8 cellular contexts compared by ENCODE assay signal in genomic region chr5:180090098-180090768, GRCh38. TPM values are rescaled to one million over a fixed set of nuclear protein-coding genes. Genes with fewer than 3 reads are reported as not detected.
DNase-seq lines count a peak whose midpoint lies in the region; ATAC-seq and TF ChIP-seq lines count a peak whose summit lies in the region.

No MANE protein-coding gene starts in this region.

- peaks cover 17% of the 10 kb centered on the region for H3K27me3 Mint-ChIP-seq in CD4-positive, CD25-positive, alpha-beta regulatory T cell
- H3K27me3 Mint-ChIP-seq in activated naive CD4-positive, alpha-beta T cell treated with anti-CD3 and anti-CD28 coated beads for 36 hours (ENCODE audit: low read depth): peaks cover 3% of the 10 kb centered on the region
- peaks cover 5% of the 10 kb centered on the region for H3K27me3 Mint-ChIP-seq in glutamatergic neuron (ENCODE audit: unreplicated experiment)

- H3K4me2 ChIP-seq in osteoblast (ENCODE audit: insufficient read depth, low read length): peak overlapping the region; percentile 89

- 3% methylated on average over 33 of the region's 58 CpGs for WGBS in suprapubic skin

- H2AFZ ChIP-seq in osteoblast (ENCODE audit: low read length): peak overlapping the region; percentile 96

- no peaks in the 10 kb centered on the region for H3K36me3 Mint-ChIP-seq in CD4-positive, CD25-positive, alpha-beta regulatory T cell
- no peaks in the 10 kb centered on the region for H3K36me3 Mint-ChIP-seq in activated naive CD4-positive, alpha-beta T cell treated with anti-CD3 and anti-CD28 coated beads for 36 hours (ENCODE audit: low read depth)
- peaks cover 9% of the 10 kb centered on the region for H3K36me3 Mint-ChIP-seq in glutamatergic neuron (ENCODE audit: unreplicated experiment)

- no peak for TF ChIP-seq EP300 in suprapubic skin (IDR thresholded peaks at IDR 0.05)

- TF ChIP-seq POLR2A in suprapubic skin (IDR thresholded peaks at IDR 0.05): no peak

- H3K36me3 ChIP-seq in CD4-positive, CD25-positive, alpha-beta regulatory T cell (ENCODE audit: control insufficient read depth, insufficient read depth, low read length): no peaks in the 10 kb centered on the region
- H3K36me3 ChIP-seq in osteoblast (ENCODE audit: insufficient read depth, low read length): no peaks in the 10 kb centered on the region
- H3K36me3 ChIP-seq in suprapubic skin: no peaks in the 10 kb centered on the region

- no peaks in the 10 kb centered on the region for H3K9me3 ChIP-seq in CD4-positive, CD25-positive, alpha-beta regulatory T cell (ENCODE audit: control insufficient read depth in 2 of 2, low read length in 2 of 2)
- no peaks in the 10 kb centered on the region for H3K9me3 ChIP-seq in osteoblast (ENCODE audit: low read depth, low read length)
- H3K9me3 ChIP-seq in suprapubic skin: no peaks in the 10 kb centered on the region

- no peaks in the 10 kb centered on the region for H3K79me2 ChIP-seq in osteoblast (ENCODE audit: insufficient read depth, low read length)

- no peak overlapping the region for H3K4me3 ChIP-seq in CD4-positive, CD25-positive, alpha-beta regulatory T cell (ENCODE audit: low read depth, low read length)
- H3K4me3 ChIP-seq in osteoblast (ENCODE audit: insufficient read depth, low read length): peak overlapping the region; percentile 77
- H3K4me3 ChIP-seq in suprapubic skin: peak overlapping the region; percentile 61

- H4K20me1 ChIP-seq in osteoblast (ENCODE audit: insufficient read depth, low read length): no peaks in the 10 kb centered on the region

- H3K4me1 ChIP-seq in CD4-positive, CD25-positive, alpha-beta regulatory T cell (ENCODE audit: control insufficient read depth, insufficient read depth, low read length, poor library complexity, severe bottlenecking): peaks cover 9% of the 10 kb centered on the region
- H3K4me1 ChIP-seq in osteoblast (ENCODE audit: insufficient read depth, low read length): peaks cover 4% of the 10 kb centered on the region
- H3K4me1 ChIP-seq in suprapubic skin: peaks cover 16% of the 10 kb centered on the region

- H3K4me3 Mint-ChIP-seq in CD4-positive, CD25-positive, alpha-beta regulatory T cell: peak overlapping the region; percentile 44 to 89 (median 84)
- H3K4me3 Mint-ChIP-seq in activated naive CD4-positive, alpha-beta T cell treated with anti-CD3 and anti-CD28 coated beads for 36 hours: peak overlapping the region; percentile 80
- peak overlapping the region; percentile 90 for H3K4me3 Mint-ChIP-seq in glutamatergic neuron (ENCODE audit: unreplicated experiment)

- H3K9me3 Mint-ChIP-seq in CD4-positive, CD25-positive, alpha-beta regulatory T cell: no peaks in the 10 kb centered on the region
- H3K9me3 Mint-ChIP-seq in activated naive CD4-positive, alpha-beta T cell treated with anti-CD3 and anti-CD28 coated beads for 36 hours: no peaks in the 10 kb centered on the region
- peaks cover 6% of the 10 kb centered on the region for H3K9me3 Mint-ChIP-seq in glutamatergic neuron (ENCODE audit: unreplicated experiment)

- peak overlapping the region; percentile 41 for H3K27ac ChIP-seq in CD4-positive, CD25-positive, alpha-beta regulatory T cell (ENCODE audit: insufficient read depth, low read length, poor library complexity, severe bottlenecking)
- peak overlapping the region; percentile 17 for H3K27ac ChIP-seq in osteoblast (ENCODE audit: low read depth, low read length)
- peak overlapping the region; percentile 77 for H3K27ac ChIP-seq in suprapubic skin

- H3K27me3 ChIP-seq in CD4-positive, CD25-positive, alpha-beta regulatory T cell (ENCODE audit: control insufficient read depth, insufficient read depth, low read length): no peaks in the 10 kb centered on the region
- H3K27me3 ChIP-seq in osteoblast (ENCODE audit: insufficient read depth, low read length) (no peaks in the 10 kb centered on the region), suprapubic skin (no peaks in the 10 kb centered on the region)

- DNase-seq in CD4-positive, CD25-positive, alpha-beta regulatory T cell: peak; percentile 59 to 79 (median 64)
- peak; percentile 78 for DNase-seq in SK-N-DZ (ENCODE audit: low spot score)
- peak; percentile 82 for DNase-seq in activated naive CD4-positive, alpha-beta T cell treated with anti-CD3 and anti-CD28 coated beads for 36 hours
- peak; percentile 87 for DNase-seq in glutamatergic neuron
- peak; percentile 97 for DNase-seq in osteoblast (ENCODE audit: insufficient read length, low spot score, missing footprints)
- DNase-seq in suprapubic skin (ENCODE audit: low spot score in 2 of 2): no peak

- peak overlapping the region in 2 of 3 donors; percentile 86 to 95 for H3K27ac Mint-ChIP-seq in CD4-positive, CD25-positive, alpha-beta regulatory T cell
- H3K27ac Mint-ChIP-seq in activated naive CD4-positive, alpha-beta T cell treated with anti-CD3 and anti-CD28 coated beads for 36 hours: peak overlapping the region; percentile 24
- peak overlapping the region; percentile 88 for H3K27ac Mint-ChIP-seq in glutamatergic neuron (ENCODE audit: unreplicated experiment)

- peaks cover 0 to 18% (median 5%) of the 10 kb centered on the region in 4 donors for H3K4me1 Mint-ChIP-seq in CD4-positive, CD25-positive, alpha-beta regulatory T cell
- H3K4me1 Mint-ChIP-seq in activated naive CD4-positive, alpha-beta T cell treated with anti-CD3 and anti-CD28 coated beads for 36 hours (ENCODE audit: low read depth): peaks cover 25% of the 10 kb centered on the region
- H3K4me1 Mint-ChIP-seq in glutamatergic neuron (ENCODE audit: low read depth, unreplicated experiment): peaks cover 15% of the 10 kb centered on the region

- CTCF ChIA-PET in activated naive CD4-positive, alpha-beta T cell treated with anti-CD3 and anti-CD28 coated beads for 36 hours (lab: Charles Lee): interaction anchor here (0.6 to 1.0 kb wide), 10 partner anchors 21 to 1099 kb away, joined by 3 to 5 read pairs (median 3); no protein-coding TSS in a partner anchor

- peak; percentile 99 for TF ChIP-seq CTCF in glutamatergic neuron (IDR thresholded peaks at IDR 0.05; ENCODE audit: partially characterized antibody, unreplicated experiment)
- peak; percentile 58 for TF ChIP-seq CTCF in osteoblast (IDR thresholded peaks at IDR 0.05; ENCODE audit: extremely low read depth, low read depth, low read length)
- peak; percentile 74 to 89 for TF ChIP-seq CTCF in suprapubic skin (IDR thresholded peaks at IDR 0.05)

- intact Hi-C loops in activated naive CD4-positive, alpha-beta T cell treated with anti-CD3 and anti-CD28 coated beads for 36 hours (cut with micrococcal nuclease): loop anchor here (1.0 to 5.0 kb wide), 8 partner anchors 19 to 411 kb away; partner anchors contain the start of genes MRNIP and RNF130

- peak; percentile 72 to 85 for ATAC-seq in CD4-positive, CD25-positive, alpha-beta regulatory T cell (ENCODE audit: low read depth in 2 of 2)
- ATAC-seq in HG02610 (IDR thresholded peaks at IDR 0.05; ENCODE audit: unreplicated experiment) (peak; percentile 40), GM19463 (IDR thresholded peaks at IDR 0.05; ENCODE audit: unreplicated experiment) (no peak)

RNA-seq across cellular contexts. Expression of gene RNF130, which starts 18.7 kb away (rescaled TPM):
- total RNA-seq in CD4-positive, CD25-positive, alpha-beta regulatory T cell: 4.2 TPM
- 10 to 100 TPM in 1 of 4 donors, 1 to 10 TPM in 3; 3.5 to 10.9 (median 6.8) TPM for polyA plus RNA-seq in CD4-positive, CD25-positive, alpha-beta regulatory T cell
- 72.2 and 74.9 TPM in 2 replicates for polyA plus RNA-seq in SK-N-DZ (2014; cell fraction: cytosol; rRNA removed)
- 58.5 and 68.0 TPM in 2 replicates for polyA plus RNA-seq in SK-N-DZ (2014; cell fraction: nucleus; rRNA removed)
- 10 to 100 TPM; 10.3 to 11.9 TPM for total RNA-seq in activated naive CD4-positive, alpha-beta T cell treated with anti-CD3 and anti-CD28 coated beads for 36 hours
- total RNA-seq in glutamatergic neuron (ENCODE audit: unreplicated experiment) (104 TPM), osteoblast (25.0 and 28.6 TPM in 2 replicates), suprapubic skin (10 to 100 TPM; 24.8 to 37.2 (median 29.8) TPM)

Comparison
In these comparisons a context has a peak if more than half of its experiments do, and no peak if none do; other contexts are left out.
1. DNase-seq: peak in CD4-positive, CD25-positive, alpha-beta regulatory T cell (3 of 3), SK-N-DZ (single experiment), activated naive CD4-positive, alpha-beta T cell treated with anti-CD3 and anti-CD28 coated beads for 36 hours (single experiment), glutamatergic neuron (single experiment) and osteoblast (single experiment); none in suprapubic skin (0 of 2).
2. H3K27ac ChIP-seq: peak in every context shown above with its lines; median percentile 77 in suprapubic skin; 41 in CD4-positive, CD25-positive, alpha-beta regulatory T cell; 17 in osteoblast.
3. H3K27ac Mint-ChIP-seq: peak in every context shown above with its lines; median percentile 90 in CD4-positive, CD25-positive, alpha-beta regulatory T cell; 88 in glutamatergic neuron; 24 in activated naive CD4-positive, alpha-beta T cell treated with anti-CD3 and anti-CD28 coated beads for 36 hours.
4. Peak in every context shown above with its lines, with median percentiles within 50 percentile points of each other: H3K4me3 Mint-ChIP-seq and CTCF ChIP-seq.